8 cellular contexts compared by ENCODE assay signal in genomic region chr9:107285292-107285691, GRCh38. TPM values are rescaled to one million over a fixed set of nuclear protein-coding genes. Genes with fewer than 3 reads are reported as not detected.
DNase-seq lines count a peak whose midpoint lies in the region; ATAC-seq lines count a peak whose summit lies in the region.

No MANE protein-coding gene starts in this region.

- no peaks in the 10 kb centered on the region for H3K9me3 Mint-ChIP-seq in T-helper 2 cell treated with Interferon-gamma antibody and Interleukin-4, amounts not matched to agents 5 μg/mL and 100 μg/mL, for 36 hours
- no peaks in the 10 kb centered on the region for H3K9me3 Mint-ChIP-seq in activated T-helper 2 cell treated with anti-CD3 and anti-CD28 coated beads, Interferon-gamma antibody, Interleukin-2, Interleukin-4, amounts not matched to agents 10 μg/mL and 5 μg/mL and 100 μg/mL, durations not matched to agents 14 hours and 24 hours and 36 hours

- peaks cover 12% of the 10 kb centered on the region for H3K36me3 Mint-ChIP-seq in T-helper 2 cell treated with Interferon-gamma antibody and Interleukin-4, amounts not matched to agents 5 μg/mL and 100 μg/mL, for 36 hours (ENCODE audit: low read depth)
- peaks cover 36% of the 10 kb centered on the region for H3K36me3 Mint-ChIP-seq in activated T-helper 2 cell treated with anti-CD3 and anti-CD28 coated beads, Interferon-gamma antibody, Interleukin-2, Interleukin-4, amounts not matched to agents 10 μg/mL and 5 μg/mL and 100 μg/mL, durations not matched to agents 14 hours and 24 hours and 36 hours (ENCODE audit: low read depth)

- peak overlapping the region; percentile 12 for H3K27ac Mint-ChIP-seq in T-helper 2 cell treated with Interferon-gamma antibody and Interleukin-4, amounts not matched to agents 5 μg/mL and 100 μg/mL, for 36 hours
- no peak overlapping the region for H3K27ac Mint-ChIP-seq in activated T-helper 2 cell treated with anti-CD3 and anti-CD28 coated beads, Interferon-gamma antibody, Interleukin-2, Interleukin-4, amounts not matched to agents 10 μg/mL and 5 μg/mL and 100 μg/mL, durations not matched to agents 14 hours and 24 hours and 36 hours

- no peaks in the 10 kb centered on the region for H3K9me3 ChIP-seq in iPS-18c (ENCODE audit: control insufficient read depth, insufficient read depth, low read length)
- H3K9me3 ChIP-seq in stomach smooth muscle (ENCODE audit: control insufficient read depth in 2 of 2, low read length in 2 of 2), result no peaks in the 10 kb centered on the region

- intact Hi-C loops in activated T-helper 2 cell treated with anti-CD3 and anti-CD28 coated beads, Interferon-gamma antibody, Interleukin-2, Interleukin-4, amounts not matched to agents 10 μg/mL and 5 μg/mL and 100 μg/mL, durations not matched to agents 14 hours and 24 hours and 36 hours (cut with micrococcal nuclease), result loop anchor here (2.0 to 10.0 kb wide), 2 partner anchors 42 to 1830 kb away; partner anchors contain the start of gene TMEM245

- H3K4me1 Mint-ChIP-seq in T-helper 2 cell treated with Interferon-gamma antibody and Interleukin-4, amounts not matched to agents 5 μg/mL and 100 μg/mL, for 36 hours (ENCODE audit: low read depth), result peaks cover 53% of the 10 kb centered on the region
- H3K4me1 Mint-ChIP-seq in activated T-helper 2 cell treated with anti-CD3 and anti-CD28 coated beads, Interferon-gamma antibody, Interleukin-2, Interleukin-4, amounts not matched to agents 10 μg/mL and 5 μg/mL and 100 μg/mL, durations not matched to agents 14 hours and 24 hours and 36 hours (ENCODE audit: low read depth), result peaks cover 64% of the 10 kb centered on the region

- DNase-seq in T-helper 2 cell treated with Interferon-gamma antibody and Interleukin-4, amounts not matched to agents 5 μg/mL and 100 μg/mL, for 36 hours (ENCODE audit: low spot score), result no peak
- DNase-seq in T-helper 2 cell, result no peak
- no peak for DNase-seq in activated T-helper 2 cell treated with anti-CD3 and anti-CD28 coated beads, Interferon-gamma antibody, Interleukin-2, Interleukin-4, amounts not matched to agents 10 μg/mL and 5 μg/mL and 100 μg/mL, durations not matched to agents 14 hours and 24 hours and 36 hours (ENCODE audit: low spot score)
- no peak for DNase-seq in LoVo (ENCODE audit: low spot score)
- no peak for DNase-seq in activated CD8-positive, alpha-beta memory T cell treated with anti-CD3 and anti-CD28 coated beads, Interleukin-2, amount 50 U/mL, for 48 hours

- H3K36me3 ChIP-seq in stomach smooth muscle (ENCODE audit: control insufficient read depth in 2 of 2, insufficient read depth in 2 of 2, low read length in 2 of 2), result no peaks in the 10 kb centered on the region

- peak overlapping the region; percentile 91 for H3K4me3 Mint-ChIP-seq in T-helper 2 cell treated with Interferon-gamma antibody and Interleukin-4, amounts not matched to agents 5 μg/mL and 100 μg/mL, for 36 hours
- H3K4me3 Mint-ChIP-seq in activated T-helper 2 cell treated with anti-CD3 and anti-CD28 coated beads, Interferon-gamma antibody, Interleukin-2, Interleukin-4, amounts not matched to agents 10 μg/mL and 5 μg/mL and 100 μg/mL, durations not matched to agents 14 hours and 24 hours and 36 hours (ENCODE audit: low read depth), result peak overlapping the region; percentile 97

- H3K4me1 ChIP-seq in stomach smooth muscle (ENCODE audit: control insufficient read depth, insufficient read depth, low read length), result peaks cover 13% of the 10 kb centered on the region

- H3K9ac ChIP-seq in stomach smooth muscle (ENCODE audit: low read length in 2 of 2), result peak overlapping the region; percentile 21 to 92

- H3K27me3 ChIP-seq in stomach smooth muscle (ENCODE audit: control insufficient read depth in 1 of 2, insufficient read depth in 2 of 2, low read length in 2 of 2), result no peaks in the 10 kb centered on the region

- peaks cover 4% of the 10 kb centered on the region for H3K27me3 Mint-ChIP-seq in T-helper 2 cell treated with Interferon-gamma antibody and Interleukin-4, amounts not matched to agents 5 μg/mL and 100 μg/mL, for 36 hours (ENCODE audit: low read depth)
- no peaks in the 10 kb centered on the region for H3K27me3 Mint-ChIP-seq in activated T-helper 2 cell treated with anti-CD3 and anti-CD28 coated beads, Interferon-gamma antibody, Interleukin-2, Interleukin-4, amounts not matched to agents 10 μg/mL and 5 μg/mL and 100 μg/mL, durations not matched to agents 14 hours and 24 hours and 36 hours (ENCODE audit: low read depth)

- peak overlapping the region; percentile 40 for H3K4me3 ChIP-seq in iPS-18c (ENCODE audit: insufficient read depth, low read depth, low read length)
- H3K4me3 ChIP-seq in stomach smooth muscle (ENCODE audit: low read length in 2 of 2), result peak overlapping the region; percentile 60 to 91

- H3K27ac ChIP-seq in stomach smooth muscle (ENCODE audit: low read length), result no peak overlapping the region

- no peak for ATAC-seq in HG03469 (IDR thresholded peaks at IDR 0.05; ENCODE audit: unreplicated experiment)

RNA-seq across cellular contexts. Expression of gene RAD23B, which starts 2.2 kb away (rescaled TPM):
- 142 and 145 TPM in 2 replicates for total RNA-seq in activated T-helper 2 cell treated with anti-CD3 and anti-CD28 coated beads, Interferon-gamma antibody, Interleukin-2, Interleukin-4, amounts not matched to agents 10 μg/mL and 5 μg/mL and 100 μg/mL, durations not matched to agents 14 hours and 24 hours and 36 hours
